ENCODE assay signal across 8 cellular contexts in genomic region chr19:3061214-3062161, GRCh38. TPM values are rescaled to one million over a fixed set of nuclear protein-coding genes. Genes with fewer than 3 reads are reported as not detected.
DNase-seq lines count a peak whose midpoint lies in the region; ATAC-seq and TF ChIP-seq lines count a peak whose summit lies in the region.

No MANE protein-coding gene starts in this region.

- H3F3A ChIP-seq in PC-3 (ENCODE audit: low read length, unreplicated experiment), result no peaks in the 10 kb centered on the region

- intact Hi-C loops in PC-3 (cut with micrococcal nuclease) (no loop called here), Right ventricle myocardium superior (cut with DNase I) (no loop called here), posterior cingulate gyrus (cut with DNase I) (no loop called here), aorta (cut with DNase I) (loop anchor here in 1 of 2 donors (5.0 kb wide), 1 partner anchor 109 kb away; no protein-coding TSS in a partner anchor)

- ATAC-seq in PC-3 (peak; percentile 27), Right ventricle myocardium superior (ENCODE audit: poor library complexity) (peak; percentile 57), aorta (ENCODE audit: low FRiP score) (peak; percentile 67)

- H3K4me1 ChIP-seq in PC-3 (ENCODE audit: insufficient read depth, low read length) (no peaks in the 10 kb centered on the region), aorta (ENCODE audit: control insufficient read depth in 1 of 2, insufficient read depth in 2 of 2, low read length in 2 of 2) (no peaks in the 10 kb centered on the region)

- H4K20me1 ChIP-seq in PC-3 (ENCODE audit: low read length), result no peaks in the 10 kb centered on the region

- H3K4me3 Mint-ChIP-seq in activated naive CD4-positive, alpha-beta T cell treated with anti-CD3 and anti-CD28 coated beads, Interleukin-2, amount 10 ng/mL, durations not matched to agents 7 days and 5 days, result peak overlapping the region; percentile 95

- H3K9me2 ChIP-seq in PC-3 (replicated peaks; ENCODE audit: low read length), result no peaks in the 10 kb centered on the region

- no peak overlapping the region for H3K27ac ChIP-seq in PC-3 (ENCODE audit: low read length)
- H3K27ac ChIP-seq in aorta (ENCODE audit: low read depth in 1 of 2, low read length in 2 of 2), result peak overlapping the region; percentile 68 to 88

- peaks cover 36% of the 10 kb centered on the region for H3K36me3 Mint-ChIP-seq in activated naive CD4-positive, alpha-beta T cell treated with anti-CD3 and anti-CD28 coated beads, Interleukin-2, amount 10 ng/mL, durations not matched to agents 7 days and 5 days

- no peaks in the 10 kb centered on the region for H3K27me3 Mint-ChIP-seq in activated naive CD4-positive, alpha-beta T cell treated with anti-CD3 and anti-CD28 coated beads, Interleukin-2, amount 10 ng/mL, durations not matched to agents 7 days and 5 days

- H2AFZ ChIP-seq in PC-3 (ENCODE audit: low read length), result no peak overlapping the region

- H3K36me3 ChIP-seq in PC-3 (ENCODE audit: low read depth, low read length) (no peaks in the 10 kb centered on the region; the same call in 1 of the 2 replicates), aorta (ENCODE audit: control insufficient read depth in 1 of 2, insufficient read depth in 2 of 2, low read length in 1 of 2) (peaks cover 0 to 3% of the 10 kb centered on the region in 2 donors)

- peak overlapping the region; percentile 71 for H3K9ac ChIP-seq in PC-3 (ENCODE audit: low read length)

- peaks cover 18% of the 10 kb centered on the region for H3K79me2 ChIP-seq in PC-3 (ENCODE audit: low read length)

- H3K4me2 ChIP-seq in PC-3 (ENCODE audit: low read length), result peak overlapping the region; percentile 81

- BruUV-seq in PC-3 (replicated peaks; lab: Mats Ljungman, UMichigan), result no TSS peak

- CTCF ChIA-PET in PC-3 (lab: Charles Lee), result no interaction called here
- CTCF ChIA-PET in activated naive CD4-positive, alpha-beta T cell treated with anti-CD3 and anti-CD28 coated beads, Interleukin-2, amount 10 ng/mL, durations not matched to agents 7 days and 5 days (lab: Charles Lee), result interaction anchor here (2.0 to 4.1 kb wide), 2 partner anchors 42 to 99 kb away, joined by 7 to 13 read pairs; no protein-coding TSS in a partner anchor

- peak overlapping the region; percentile 74 for H3K4me3 ChIP-seq in PC-3 (ENCODE audit: low read length)
- H3K4me3 ChIP-seq in aorta (ENCODE audit: low read length in 2 of 2), result peak overlapping the region; percentile 92 to 99

- H3K9me3 ChIP-seq in PC-3 (ENCODE audit: low read length) (no peaks in the 10 kb centered on the region), aorta (ENCODE audit: control insufficient read depth, low read length) (no peaks in the 10 kb centered on the region)

- H3K27ac Mint-ChIP-seq in activated naive CD4-positive, alpha-beta T cell treated with anti-CD3 and anti-CD28 coated beads, Interleukin-2, amount 10 ng/mL, durations not matched to agents 7 days and 5 days, result peak overlapping the region; percentile 97

- POLR2A ChIA-PET in PC-3 (lab: Charles Lee; ENCODE audit: unreplicated experiment), result no interaction called here

- H3K4me1 Mint-ChIP-seq in activated naive CD4-positive, alpha-beta T cell treated with anti-CD3 and anti-CD28 coated beads, Interleukin-2, amount 10 ng/mL, durations not matched to agents 7 days and 5 days, result peaks cover 53% of the 10 kb centered on the region

- TF ChIP-seq CTCF in GM12874 (IDR thresholded peaks at IDR 0.05; ENCODE audit: insufficient read depth, low read depth, low read length), result peak; percentile 50; the same call in 1 of the 2 replicates
- peak; percentile 26; the same call in 1 of the 2 replicates for TF ChIP-seq CTCF in PC-3 (conservative IDR thresholded peaks at IDR 0.05; ENCODE audit: low read depth, low read length)

- WGBS in aorta, 2 donors, result 2% methylated on average over 25 to 85 of the region's 85 CpGs

- DNase-seq in PC-3 (no peak), Right ventricle myocardium superior (peak; percentile 80), posterior cingulate gyrus (peak in 7 of 10 donors; percentile 29 to 91 (median 50)), aorta (peak; percentile 77 to 82), NCI-H2227 (lab: John Stamatoyannopoulos, UW; ENCODE audit: unreplicated experiment) (no peak), HuH-7.5 (ENCODE audit: low spot score) (no peak)
- DNase-seq in activated naive CD4-positive, alpha-beta T cell treated with anti-CD3 and anti-CD28 coated beads, Interleukin-2, amount 10 ng/mL, durations not matched to agents 7 days and 5 days, result peak; percentile 87

- H3K27me3 ChIP-seq in PC-3 (ENCODE audit: low read length), result no peaks in the 10 kb centered on the region
- no peaks in the 10 kb centered on the region for H3K27me3 ChIP-seq in aorta (ENCODE audit: control insufficient read depth in 1 of 2, insufficient read depth in 2 of 2, low read length in 1 of 2)

- H3K9me3 Mint-ChIP-seq in activated naive CD4-positive, alpha-beta T cell treated with anti-CD3 and anti-CD28 coated beads, Interleukin-2, amount 10 ng/mL, durations not matched to agents 7 days and 5 days, result no peaks in the 10 kb centered on the region

RNA-seq across cellular contexts. Expression of gene TLE5, which starts 0.8 kb away (rescaled TPM):
- 351 and 407 TPM in 2 replicates for total RNA-seq in PC-3 (2014; rRNA removed)
- total RNA-seq in Right ventricle myocardium superior, result 760 TPM
- 100 to 1,000 TPM; 305 to 374 TPM for total RNA-seq in aorta
- 100 to 1,000 TPM; 598 to 642 TPM for polyA plus RNA-seq in aorta

RNA-seq across cellular contexts. Expression of gene TLE2, which starts 32.4 kb away (rescaled TPM):
- 7.7 and 10.0 TPM in 2 replicates for total RNA-seq in PC-3 (2014; rRNA removed)
- total RNA-seq in Right ventricle myocardium superior, result 55.7 TPM
- total RNA-seq in aorta, result 10 to 100 TPM; 32.9 to 54.8 TPM
- 100 to 1,000 TPM in 1 of 2 donors, 10 to 100 TPM in 1; 32.7 to 127 TPM for polyA plus RNA-seq in aorta

RNA-seq across cellular contexts. Expression of gene GNA11, which starts 32.7 kb away (rescaled TPM):
- total RNA-seq in PC-3 (2014; rRNA removed) (59.6 and 89.4 TPM in 2 replicates), Right ventricle myocardium superior (61.3 TPM), aorta (10 to 100 TPM; 57.1 to 65.6 TPM)
- polyA plus RNA-seq in aorta, result 10 to 100 TPM; 43.2 to 44.2 TPM

Comparison
In these comparisons a context has a peak if more than half of its experiments do, and no peak if none do; other contexts are left out.
1. DNase-seq: peak in activated naive CD4-positive, alpha-beta T cell treated with anti-CD3 and anti-CD28 coated beads, Interleukin-2, amount 10 ng/mL, durations not matched to agents 7 days and 5 days (single experiment), Right ventricle myocardium superior (single experiment), posterior cingulate gyrus (7 of 10) and aorta (2 of 2); none in PC-3 (single experiment), NCI-H2227 (single experiment) and HuH-7.5 (single experiment).
2. Peak in every context shown above with its lines, with median percentiles within 50 percentile points of each other: ATAC-seq.